19 cellular contexts compared by ENCODE assay signal in the genomic region with DNA sequence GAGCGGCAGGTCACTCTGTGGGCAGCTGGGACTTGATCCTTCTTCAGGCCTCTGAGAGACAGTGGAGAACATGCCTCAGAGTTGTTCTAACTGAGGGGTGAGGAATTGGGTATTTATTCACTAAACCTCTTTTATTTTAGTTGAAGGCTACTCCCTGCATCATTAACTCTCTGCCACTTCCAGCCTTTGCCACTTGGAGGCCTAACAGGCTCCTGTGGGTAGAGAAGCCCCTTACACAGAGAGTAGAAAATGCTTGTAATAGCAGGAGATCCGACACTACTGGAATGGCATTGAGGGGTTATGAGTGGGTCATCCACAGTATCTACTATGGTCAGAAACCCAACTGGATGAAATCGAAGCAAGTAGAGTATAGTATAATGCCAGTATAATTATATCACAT.
"Had no signal": no experiment of that assay in that cellular context is flagged by ENCODE, and none has a peak within 500 bp of the region (broad histone marks: within the 10 kb centered on the region; RNA-seq: fewer than 3 reads in every experiment).

No MANE protein-coding gene starts in this region.

- H3K27ac Mint-ChIP-seq: activated naive CD4-positive, alpha-beta T cell treated with anti-CD3 and anti-CD28 coated beads, Interleukin-2, amount 10 ng/mL, durations not matched to agents 7 days and 5 days; activated naive CD8-positive, alpha-beta T cell treated with anti-CD3 and anti-CD28 coated beads, Interleukin-2, amount 50 U/mL, for 24 hours; mesothelial cell of epicardium; nephron; progenitor cell of endocrine pancreas; stimulated activated naive B cell treated with anti-CD40 and anti-IgM and Interleukin-4, amounts not matched to agents 10 μg/mL and 1 μg/mL and 100 μg/mL, for 72 hours had no signal

- H3K9me3 Mint-ChIP-seq: activated naive CD4-positive, alpha-beta T cell treated with anti-CD3 and anti-CD28 coated beads, Interleukin-2, amount 10 ng/mL, durations not matched to agents 7 days and 5 days; activated naive CD8-positive, alpha-beta T cell treated with anti-CD3 and anti-CD28 coated beads, Interleukin-2, amount 50 U/mL, for 24 hours; activated T-cell treated with anti-CD3 and anti-CD28 coated beads, Interleukin-2, amount 50 U/mL, for 4 hours; nephron had no signal

- H3K4me1 ChIP-seq: breast epithelium, esophagus squamous epithelium had no signal

- H3K4me3 ChIP-seq: breast epithelium, esophagus squamous epithelium, lung had no signal

- H3K27me3 ChIP-seq: breast epithelium, esophagus squamous epithelium had no signal

- H3K36me3 ChIP-seq: breast epithelium, esophagus squamous epithelium had no signal

- H3K27me3 Mint-ChIP-seq: activated naive CD4-positive, alpha-beta T cell treated with anti-CD3 and anti-CD28 coated beads, Interleukin-2, amount 10 ng/mL, durations not matched to agents 7 days and 5 days; progenitor cell of endocrine pancreas; stimulated activated naive B cell treated with anti-CD40 and anti-IgM and Interleukin-4, amounts not matched to agents 10 μg/mL and 1 μg/mL and 100 μg/mL, for 72 hours had no signal

- H3K36me3 Mint-ChIP-seq: activated naive CD4-positive, alpha-beta T cell treated with anti-CD3 and anti-CD28 coated beads, Interleukin-2, amount 10 ng/mL, durations not matched to agents 7 days and 5 days; mesothelial cell of epicardium; stimulated activated naive B cell treated with anti-CD40 and anti-IgM and Interleukin-4, amounts not matched to agents 10 μg/mL and 1 μg/mL and 100 μg/mL, for 72 hours had no signal

- ATAC-seq: activated naive CD8-positive, alpha-beta T cell treated with anti-CD3 and anti-CD28 coated beads, Interleukin-2, amount 50 U/mL, for 24 hours; activated T-cell treated with anti-CD3 and anti-CD28 coated beads, Interleukin-2, amount 50 U/mL, for 4 hours; stimulated activated naive B cell treated with anti-CD40 and anti-IgM and Interleukin-4, amounts not matched to agents 10 μg/mL and 1 μg/mL and 100 μg/mL, for 72 hours had no signal

- H3K4me3 Mint-ChIP-seq: activated naive CD4-positive, alpha-beta T cell treated with anti-CD3 and anti-CD28 coated beads, Interleukin-2, amount 10 ng/mL, durations not matched to agents 7 days and 5 days; activated naive CD8-positive, alpha-beta T cell treated with anti-CD3 and anti-CD28 coated beads, Interleukin-2, amount 50 U/mL, for 24 hours; activated T-cell treated with anti-CD3 and anti-CD28 coated beads, Interleukin-2, amount 50 U/mL, for 4 hours; mesothelial cell of epicardium; nephron; stimulated activated naive B cell treated with anti-CD40 and anti-IgM and Interleukin-4, amounts not matched to agents 10 μg/mL and 1 μg/mL and 100 μg/mL, for 72 hours had no signal

- DNase-seq: activated CD4-positive, alpha-beta T cell treated with anti-CD3 and anti-CD28 coated beads, Interleukin-2, amount 50 U/mL, for 1 hour; activated CD4-positive, CD25-positive, alpha-beta regulatory T cell treated with anti-CD3 and anti-CD28 coated beads, Interleukin-2, amount 50 U/mL, for 72 hours; activated CD8-positive, alpha-beta memory T cell treated with anti-CD3 and anti-CD28 coated beads, Interleukin-2, amount 50 U/mL, for 4 hours; activated effector memory CD4-positive, alpha-beta T cell treated with Interleukin-2 at 50 U/mL for 16 hours; activated naive CD4-positive, alpha-beta T cell treated with anti-CD3 and anti-CD28 coated beads, Interleukin-2, amount 10 ng/mL, durations not matched to agents 7 days and 5 days; activated naive CD8-positive, alpha-beta T cell treated with anti-CD3 and anti-CD28 coated beads, Interleukin-2, amount 50 U/mL, for 24 hours; activated T-cell treated with anti-CD3 and anti-CD28 coated beads, Interleukin-2, amount 50 U/mL, for 4 hours; aorta; cerebellar nuclear complex; cortex of kidney; effector CD4-positive, alpha-beta T cell; esophagus squamous epithelium; stimulated activated naive B cell treated with anti-CD40 and anti-IgM and Interleukin-4, amounts not matched to agents 10 μg/mL and 1 μg/mL and 100 μg/mL, for 72 hours; T-helper 1 cell had no signal

- H3K9me3 ChIP-seq: breast epithelium, esophagus squamous epithelium had no signal

- H3K27ac ChIP-seq: breast epithelium, esophagus squamous epithelium had no signal

- H3K4me1 Mint-ChIP-seq: activated naive CD4-positive, alpha-beta T cell treated with anti-CD3 and anti-CD28 coated beads, Interleukin-2, amount 10 ng/mL, durations not matched to agents 7 days and 5 days; activated naive CD8-positive, alpha-beta T cell treated with anti-CD3 and anti-CD28 coated beads, Interleukin-2, amount 50 U/mL, for 24 hours; mesothelial cell of epicardium; stimulated activated naive B cell treated with anti-CD40 and anti-IgM and Interleukin-4, amounts not matched to agents 10 μg/mL and 1 μg/mL and 100 μg/mL, for 72 hours had no signal
